In genomic region chr19:50720921-50721291, GRCh38 we compare ENCODE assay signal across 13 cellular contexts. TPM values are rescaled to one million over a fixed set of nuclear protein-coding genes. Genes with fewer than 3 reads are reported as not detected.
DNase-seq lines count a peak whose midpoint lies in the region; ATAC-seq, FAIRE-seq and TF ChIP-seq lines count a peak whose summit lies in the region.
"Had no signal": no experiment of that assay in that cellular context is flagged by ENCODE, and none has a peak within 500 bp of the region (broad histone marks: within the 10 kb centered on the region; RNA-seq: fewer than 3 reads in every experiment).

No MANE protein-coding gene starts in this region.

- TF ChIP-seq POLR2A in thyroid gland (IDR thresholded peaks at IDR 0.05): no peak

- H4K20me1 ChIP-seq in keratinocyte (ENCODE audit: control insufficient read depth, extremely low read depth, insufficient read depth, low read length): peaks cover 4% of the 10 kb centered on the region

- TF ChIP-seq CTCF in CD4-positive, alpha-beta T cell (IDR thresholded peaks at IDR 0.05): no peak
- TF ChIP-seq CTCF in WI38 (IDR thresholded peaks at IDR 0.05; ENCODE audit: low read depth, low read length) (peak; percentile 11; the same call in 1 of the 2 replicates), keratinocyte (optimal IDR thresholded peaks at IDR 0.05 in 1 of 3, IDR thresholded peaks at IDR 0.05 in 1 of 3, conservative IDR thresholded peaks at IDR 0.05 in 1 of 3; ENCODE audit: extremely low read depth in 1 of 3, insufficient read depth in 2 of 3, low read length in 3 of 3) (peak in 2 of 3 experiments; percentile 23 to 31), thyroid gland (IDR thresholded peaks at IDR 0.05) (no peak)

- intact Hi-C loops in CD4-positive, alpha-beta T cell (cut with DNase I, micrococcal nuclease): loop anchor here in 1 of 2 experiments (5.0 to 10.0 kb wide), 2 partner anchors 86 to 386 kb away; no protein-coding TSS in a partner anchor
- intact Hi-C loops in thyroid gland (cut with DNase I): loop anchor here (5.0 kb wide), 1 partner anchor 386 kb away; the partner anchor contains the start of gene CTU1

- dilution Hi-C loops in keratinocyte (cut with MboI; ENCODE audit: extremely low pct_ligation_motif_present, low sequenced_read_pairs): no loop called here

- H3K9me1 ChIP-seq in keratinocyte (ENCODE audit: control insufficient read depth, extremely low read depth, insufficient read depth, low read length): no peaks in the 10 kb centered on the region

- H2AFZ ChIP-seq in keratinocyte (ENCODE audit: control insufficient read depth, low read length): no peak overlapping the region

- no peak overlapping the region for H3K27ac ChIP-seq in CD4-positive, alpha-beta T cell (ENCODE audit: low read depth, low read length)
- H3K27ac ChIP-seq in keratinocyte (ENCODE audit: control insufficient read depth, insufficient read depth, low read length) (no peak overlapping the region), thyroid gland (no peak overlapping the region)
- H3K27ac ChIP-seq: ascending aorta, Peyer's patch, stomach had no signal

- H3K79me2 ChIP-seq in keratinocyte (ENCODE audit: control insufficient read depth, insufficient read depth, low read length): no peaks in the 10 kb centered on the region

- H3K27ac Mint-ChIP-seq in CD4-positive, alpha-beta T cell: no peak overlapping the region

- H3K27me3 Mint-ChIP-seq in CD4-positive, alpha-beta T cell: peaks cover 63% of the 10 kb centered on the region

- H3K9ac ChIP-seq in keratinocyte (ENCODE audit: control insufficient read depth, extremely low read depth, insufficient read depth, low read length): no peak overlapping the region

- peaks cover 32% of the 10 kb centered on the region for H3K4me1 Mint-ChIP-seq in CD4-positive, alpha-beta T cell (ENCODE audit: low read depth)

- H3K4me3 ChIP-seq in Jurkat, Clone E6-1 (ENCODE audit: low read length): no peak overlapping the region
- no peak overlapping the region for H3K4me3 ChIP-seq in WI38 (ENCODE audit: low read depth, low read length)
- H3K4me3 ChIP-seq in keratinocyte (ENCODE audit: control insufficient read depth in 2 of 3, extremely low read depth in 1 of 3, insufficient read depth in 2 of 3, low read depth in 1 of 3, low read length in 3 of 3): no peak overlapping the region
- H3K4me3 ChIP-seq in thyroid gland (replicated peaks in 1 of 3): no peak overlapping the region
- H3K4me3 ChIP-seq: ascending aorta, Peyer's patch, stomach had no signal

- CTCF ChIA-PET in CD4-positive, alpha-beta T cell (lab: Charles Lee): no interaction called here

- no peak for DNase-seq in CD4-positive, alpha-beta T cell
- peak; percentile 77 for DNase-seq in Jurkat, Clone E6-1 (ENCODE audit: low read depth, low spot score)
- peak; percentile 30 for DNase-seq in keratinocyte (ENCODE audit: low read depth, low spot score)
- DNase-seq in hippocampal formation (lab: John Stamatoyannopoulos, UW): no peak
- no peak for DNase-seq in activated effector memory CD4-positive, alpha-beta T cell treated with Interleukin-2 at 50 U/mL for 16 hours
- DNase-seq in NCI-H1694 treated with DMSO at 0.1 percent for 48 hours (lab: John Stamatoyannopoulos, UW): no peak
- DNase-seq in thyroid gland: no peak
- DNase-seq: activated CD4-positive, alpha-beta T cell treated with anti-CD3 and anti-CD28 coated beads, Interleukin-2, amount 50 U/mL, for 4 hours; NCI-H1048; Peyer's patch; stomach had no signal

- H3K4me2 ChIP-seq in keratinocyte (ENCODE audit: control insufficient read depth, extremely low read depth, insufficient read depth, low read depth, low read length): peak overlapping the region; percentile 22

- WGBS in thyroid gland, 2 donors: 44 to 69% methylated on average over 2 to 6 of the region's 7 CpGs

- H3K36me3 ChIP-seq in keratinocyte (ENCODE audit: control insufficient read depth in 2 of 2, extremely low read depth in 1 of 2, insufficient read depth in 2 of 2, low read length in 2 of 2) (no peaks in the 10 kb centered on the region), thyroid gland (no peaks in the 10 kb centered on the region)
- H3K36me3 ChIP-seq: ascending aorta, Peyer's patch, stomach had no signal

- H3K4me1 ChIP-seq in keratinocyte (ENCODE audit: control insufficient read depth, extremely low read depth, insufficient read depth, low read length) (peaks cover 14% of the 10 kb centered on the region), thyroid gland (peaks cover 24 to 33% of the 10 kb centered on the region in 2 donors)

- peak overlapping the region; percentile 78 for H3K4me3 Mint-ChIP-seq in CD4-positive, alpha-beta T cell

- no peak for ATAC-seq in CD4-positive, alpha-beta T cell (ENCODE audit: poor library complexity)

- peak; percentile 81 for FAIRE-seq in keratinocyte (lab: Jason Lieb, UNC)

- peaks cover 66% of the 10 kb centered on the region for H3K27me3 ChIP-seq in CD4-positive, alpha-beta T cell (ENCODE audit: control insufficient read depth, insufficient read depth, low read length)
- peaks cover 35% of the 10 kb centered on the region for H3K27me3 ChIP-seq in keratinocyte (ENCODE audit: control insufficient read depth, extremely low read depth, insufficient read depth, low read length)
- peaks cover 11% of the 10 kb centered on the region for H3K27me3 ChIP-seq in thyroid gland

- H3K36me3 Mint-ChIP-seq in CD4-positive, alpha-beta T cell (ENCODE audit: low read depth): no peaks in the 10 kb centered on the region

- POLR2A ChIA-PET in CD4-positive, alpha-beta T cell (lab: Charles Lee): no interaction called here

- H3K9me3 Mint-ChIP-seq in CD4-positive, alpha-beta T cell: no peaks in the 10 kb centered on the region

- H3K9me3 ChIP-seq in CD4-positive, alpha-beta T cell (ENCODE audit: control insufficient read depth, low read length): no peaks in the 10 kb centered on the region
- H3K9me3 ChIP-seq in keratinocyte (ENCODE audit: control insufficient read depth, low read depth, low read length) (no peaks in the 10 kb centered on the region), thyroid gland (no peaks in the 10 kb centered on the region)
- H3K9me3 ChIP-seq: ascending aorta, stomach had no signal

RNA-seq across cellular contexts. Expression of gene SHANK1, which starts 1.3 kb away (rescaled TPM):
- not detected for total RNA-seq in CD4-positive, alpha-beta T cell
- 12.6 TPM for polyA plus RNA-seq in Jurkat, Clone E6-1 (2012; ENCODE audit: insufficient read depth, insufficient read length)
- 0.10 to 0.82 TPM (median 0.51 TPM) in 3 replicates for polyA plus RNA-seq in keratinocyte
- 0.24 TPM for polyA plus RNA-seq in keratinocyte (2011; ENCODE audit: low read depth)
- 0.46 and 1.1 TPM in 2 replicates for polyA plus RNA-seq in keratinocyte (2011; cell fraction: cytosol; rRNA removed)
- polyA plus RNA-seq in keratinocyte (2011; cell fraction: nucleus; rRNA removed): 0.98 and 1.4 TPM in 2 replicates
- polyA plus RNA-seq in keratinocyte (2012; ENCODE audit: low replicate concordance): 0.17 and 0.56 TPM in 2 replicates
- polyA minus RNA-seq in keratinocyte: 0.20 to 0.66 TPM (median 0.29 TPM) in 3 replicates
- 1.3 TPM for polyA minus RNA-seq in keratinocyte (2011; cell fraction: cytosol; rRNA and poly(A)+ RNA removed)
- polyA minus RNA-seq in keratinocyte (2011; cell fraction: nucleus; rRNA and poly(A)+ RNA removed): 0.21 and 0.31 TPM in 2 replicates
- total RNA-seq in thyroid gland: under 1 TPM in 2 of 4 donors, not detected in 2; 0.10 to 0.45 TPM

RNA-seq across cellular contexts. Expression of gene CLEC11A, which starts 2.3 kb away (rescaled TPM):
- 1 to 10 TPM; 3.1 to 3.3 TPM for total RNA-seq in CD4-positive, alpha-beta T cell
- polyA plus RNA-seq in Jurkat, Clone E6-1 (2012; ENCODE audit: insufficient read depth, insufficient read length): 11.3 TPM
- polyA plus RNA-seq in keratinocyte: 0.56 to 1.2 TPM (median 0.67 TPM) in 3 replicates
- polyA plus RNA-seq in keratinocyte (2011; ENCODE audit: low read depth): 0.69 TPM
- polyA plus RNA-seq in keratinocyte (2011; cell fraction: cytosol; rRNA removed): 0.50 and 2.9 TPM in 2 replicates
- 1.1 and 2.8 TPM in 2 replicates for polyA plus RNA-seq in keratinocyte (2011; cell fraction: nucleus; rRNA removed)
- polyA plus RNA-seq in keratinocyte (2012; ENCODE audit: low replicate concordance): 2.0 and 3.2 TPM in 2 replicates
- not detected in 3 replicates for polyA minus RNA-seq in keratinocyte
- 2.3 TPM for polyA minus RNA-seq in keratinocyte (2011; cell fraction: cytosol; rRNA and poly(A)+ RNA removed)
- polyA minus RNA-seq in keratinocyte (2011; cell fraction: nucleus; rRNA and poly(A)+ RNA removed): 0.62 and 0.95 TPM in 2 replicates
- 10 to 100 TPM in 1 of 4 donors, 1 to 10 TPM in 3; 5.0 to 16.0 (median 8.9) TPM for total RNA-seq in thyroid gland
- total RNA-seq: ascending aorta had no signal

RNA-seq across cellular contexts. Expression of gene GPR32, which starts 49.4 kb away (rescaled TPM):
- not detected for total RNA-seq in CD4-positive, alpha-beta T cell
- polyA plus RNA-seq in Jurkat, Clone E6-1 (2012; ENCODE audit: insufficient read depth, insufficient read length): not detected
- polyA plus RNA-seq in keratinocyte: not detected in 3 replicates
- polyA plus RNA-seq in keratinocyte (2011; ENCODE audit: low read depth): not detected
- polyA plus RNA-seq in keratinocyte (2011; cell fraction: cytosol; rRNA removed): not detected in 2 replicates
- not detected in 2 replicates for polyA plus RNA-seq in keratinocyte (2011; cell fraction: nucleus; rRNA removed)
- not detected in 2 replicates for polyA plus RNA-seq in keratinocyte (2012; ENCODE audit: low replicate concordance)
- polyA minus RNA-seq in keratinocyte: not detected in 3 replicates
- not detected for polyA minus RNA-seq in keratinocyte (2011; cell fraction: cytosol; rRNA and poly(A)+ RNA removed)
- not detected in 2 replicates for polyA minus RNA-seq in keratinocyte (2011; cell fraction: nucleus; rRNA and poly(A)+ RNA removed)
- not detected for total RNA-seq in thyroid gland
- total RNA-seq: ascending aorta, Peyer's patch, stomach had no signal
- polyA plus RNA-seq: stomach had no signal

Comparison
In these comparisons a context has a peak if more than half of its experiments do, and no peak if none do; other contexts are left out.
1. DNase-seq: peak in Jurkat, Clone E6-1 (single experiment) and keratinocyte (single experiment); none in CD4-positive, alpha-beta T cell (0 of 10), hippocampal formation (0 of 2), activated effector memory CD4-positive, alpha-beta T cell treated with Interleukin-2 at 50 U/mL for 16 hours (single experiment), NCI-H1694 treated with DMSO at 0.1 percent for 48 hours (single experiment) and thyroid gland (0 of 2).
2. CTCF ChIP-seq: peak in WI38 (single experiment) and keratinocyte (2 of 3); none in CD4-positive, alpha-beta T cell (single experiment) and thyroid gland (0 of 6).